In the genomic region with DNA sequence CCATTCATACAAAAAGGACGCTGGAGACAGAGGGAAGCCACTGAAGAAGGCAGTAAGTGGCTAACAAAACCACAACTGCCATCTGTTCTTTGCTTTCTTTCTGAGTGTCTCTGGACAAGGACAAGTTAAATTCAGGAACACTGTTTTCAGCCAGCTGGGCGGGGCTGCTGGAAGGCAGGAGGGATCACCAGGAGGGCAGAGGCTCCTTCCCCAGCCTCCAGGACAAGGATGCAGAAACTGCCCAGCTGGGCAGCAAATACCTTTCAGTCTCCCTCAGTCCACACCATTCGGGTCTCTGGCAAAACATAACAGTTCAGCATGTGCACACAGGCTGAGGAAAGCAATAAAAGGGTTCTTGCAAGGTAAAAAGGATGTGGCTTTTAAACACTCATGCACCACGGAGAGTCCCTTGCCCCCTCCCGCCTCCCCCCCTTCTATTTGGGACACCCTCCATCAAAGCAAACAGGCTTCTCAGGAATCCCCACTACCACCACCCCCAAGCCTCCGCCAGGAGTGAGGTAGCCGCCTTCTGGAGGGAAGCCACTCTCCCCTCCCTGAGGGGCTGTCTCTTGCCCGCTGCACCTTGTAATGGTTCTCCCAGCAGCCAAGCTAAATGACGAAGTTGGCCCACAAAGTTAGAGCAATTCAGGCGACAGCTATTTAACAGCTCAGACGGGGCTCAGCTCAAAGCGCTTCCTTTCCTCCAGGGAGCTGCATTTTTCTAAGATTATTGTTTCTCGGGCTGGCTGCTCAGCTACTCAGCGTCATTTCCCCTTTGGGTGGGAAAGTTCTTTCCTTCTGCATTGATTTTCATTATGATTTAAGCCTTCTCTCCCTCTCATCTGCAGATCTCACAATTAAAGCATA, we compare ENCODE assay signal across 8 cellular contexts. TPM values are rescaled to one million over a fixed set of nuclear protein-coding genes. Genes with fewer than 3 reads are reported as not detected.
DNase-seq lines count a peak whose midpoint lies in the region; ATAC-seq, FAIRE-seq and TF ChIP-seq lines count a peak whose summit lies in the region.

No MANE protein-coding gene starts in this region.

- H3K36me3 ChIP-seq in Panc1 (ENCODE audit: control insufficient read depth, insufficient read depth, low read length), result no peaks in the 10 kb centered on the region
- no peaks in the 10 kb centered on the region for H3K36me3 ChIP-seq in skeletal muscle satellite cell (ENCODE audit: insufficient read depth, low read length)

- peak overlapping the region; percentile 96 for H3K27ac ChIP-seq in Panc1 (ENCODE audit: low read length)

- no peaks in the 10 kb centered on the region for H3K27me3 ChIP-seq in Panc1 (ENCODE audit: control insufficient read depth, insufficient read depth, low read length)
- H3K27me3 ChIP-seq in skeletal muscle satellite cell (ENCODE audit: control insufficient read depth, insufficient read depth, low read length), result no peaks in the 10 kb centered on the region

- in situ Hi-C loops in Panc1 (cut with HindIII; ENCODE audit: low pct_unique_long_range_greater_than_20kb, low sequenced_read_pairs), result no loop called here

- H3K4me3 ChIP-seq in Panc1 (ENCODE audit: low read depth in 2 of 2, low read length in 2 of 2), result peak overlapping the region; percentile 92 to 94
- peak overlapping the region; percentile 54 for H3K4me3 ChIP-seq in skeletal muscle satellite cell (ENCODE audit: low read length)

- CTCF ChIA-PET in Panc1 (lab: Charles Lee), result no interaction called here

- FAIRE-seq in GM18507 (lab: Jason Lieb, UNC), result peak; percentile 84

- peak overlapping the region; percentile 87 for H3K4me2 ChIP-seq in skeletal muscle satellite cell (ENCODE audit: low read length)

- POLR2A ChIA-PET in Panc1 (lab: Charles Lee), result interaction anchor here (0.6 kb wide), 1 partner anchor 306 kb away, joined by 11 read pairs; no protein-coding TSS in a partner anchor

- ATAC-seq in Panc1 (no peak), left cardiac atrium (peak; percentile 16 to 28), HG03571 (IDR thresholded peaks at IDR 0.05; ENCODE audit: unreplicated experiment) (no peak)

- no peak for TF ChIP-seq CTCF in Panc1 (IDR thresholded peaks at IDR 0.05)

- peak overlapping the region; percentile 87 for H3K9ac ChIP-seq in skeletal muscle satellite cell (ENCODE audit: low read depth, low read length)

- no peaks in the 10 kb centered on the region for H3K9me3 ChIP-seq in Panc1 (ENCODE audit: control insufficient read depth, insufficient read depth, low read depth, low read length)
- no peaks in the 10 kb centered on the region for H3K9me3 ChIP-seq in skeletal muscle satellite cell (replicated peaks; ENCODE audit: low read length)

- no TSS peak for BruUV-seq in Panc1 (replicated peaks; lab: Mats Ljungman, UMichigan)

- H3K4me1 ChIP-seq in Panc1 (ENCODE audit: control insufficient read depth, insufficient read depth, low read length), result peaks cover 62% of the 10 kb centered on the region
- H3K4me1 ChIP-seq in skeletal muscle satellite cell (ENCODE audit: control insufficient read depth, insufficient read depth, low read length), result peaks cover 43% of the 10 kb centered on the region

- DNase-seq in GM18507 (ENCODE audit: extremely low spot score, insufficient read length, low read depth), result peak; percentile 38
- DNase-seq in Panc1 (ENCODE audit: low read depth, low spot score), result no peak
- peak; percentile 65 for DNase-seq in activated gamma-delta T cell treated with Interleukin-2 at 50 U/mL for 16 hours
- DNase-seq in left cardiac atrium, result peak; percentile 74
- no peak for DNase-seq in kidney glomerular epithelial cell (lab: John Stamatoyannopoulos, UW)
- no peak for DNase-seq in AML-193 (lab: John Stamatoyannopoulos, UW)

- intact Hi-C loops in Panc1 (cut with micrococcal nuclease; ENCODE audit: unreplicated experiment), result loop anchor here (5.0 kb wide), 1 partner anchor 100 kb away; no protein-coding TSS in a partner anchor
- intact Hi-C loops in left cardiac atrium (cut with DNase I), result loop anchor here (5.0 kb wide), 1 partner anchor 50 kb away; no protein-coding TSS in a partner anchor

RNA-seq across cellular contexts. Expression of gene HEG1, which starts 3.8 kb away (rescaled TPM):
- total RNA-seq in Panc1 (2021; ENCODE audit: unreplicated experiment), result 141 TPM
- 63.2 TPM for polyA plus RNA-seq in Panc1 (2012; ENCODE audit: insufficient read length)
- 100 to 1,000 TPM; 120 to 149 TPM for total RNA-seq in left cardiac atrium
- total RNA-seq in skeletal muscle satellite cell (2012; rRNA removed), result 12.4 and 21.6 TPM in 2 replicates

Comparison
In these comparisons a context has a peak if more than half of its experiments do, and no peak if none do; other contexts are left out.
1. DNase-seq: peak in GM18507 (single experiment), activated gamma-delta T cell treated with Interleukin-2 at 50 U/mL for 16 hours (single experiment) and left cardiac atrium (single experiment); none in Panc1 (single experiment), kidney glomerular epithelial cell (single experiment) and AML-193 (0 of 2).
2. ATAC-seq: peak in left cardiac atrium (2 of 2); none in Panc1 (single experiment) and HG03571 (single experiment).